8 cellular contexts compared by ENCODE assay signal in genomic region chr4:88457307-88458090, GRCh38. TPM values are rescaled to one million over a fixed set of nuclear protein-coding genes. Genes with fewer than 3 reads are reported as not detected.
DNase-seq lines count a peak whose midpoint lies in the region; ATAC-seq and TF ChIP-seq lines count a peak whose summit lies in the region.

No MANE protein-coding gene starts in this region.

- H3K9me3 Mint-ChIP-seq in Calu3 (ENCODE audit: low read depth, unreplicated experiment), result no peaks in the 10 kb centered on the region
- peaks cover 2% of the 10 kb centered on the region for H3K9me3 Mint-ChIP-seq in neural crest cell
- no peaks in the 10 kb centered on the region for H3K9me3 Mint-ChIP-seq in type B pancreatic cell

- H3K27me3 Mint-ChIP-seq in Calu3 (ENCODE audit: unreplicated experiment), result no peaks in the 10 kb centered on the region
- peaks cover 52% of the 10 kb centered on the region for H3K27me3 Mint-ChIP-seq in neural crest cell (ENCODE audit: low read depth)
- H3K27me3 Mint-ChIP-seq in type B pancreatic cell, result peaks cover 51% of the 10 kb centered on the region

- ATAC-seq in GM21360 (IDR thresholded peaks at IDR 0.05; ENCODE audit: unreplicated experiment) (peak; percentile 43), HG03558 (IDR thresholded peaks at IDR 0.05; ENCODE audit: extremely low read depth, unreplicated experiment) (peak; percentile 31)

- H3K4me1 Mint-ChIP-seq in Calu3 (ENCODE audit: low read depth, unreplicated experiment) (no peaks in the 10 kb centered on the region), neural crest cell (peaks cover 12% of the 10 kb centered on the region), type B pancreatic cell (ENCODE audit: unreplicated experiment) (peaks cover 4% of the 10 kb centered on the region)

- peak overlapping the region; percentile 78 for H3K4me3 Mint-ChIP-seq in Calu3 (ENCODE audit: low read depth, unreplicated experiment)
- H3K4me3 Mint-ChIP-seq in neural crest cell, result peak overlapping the region; percentile 87
- peak overlapping the region; percentile 97 for H3K4me3 Mint-ChIP-seq in type B pancreatic cell

- peak overlapping the region; percentile 85 for H3K27ac Mint-ChIP-seq in Calu3 (ENCODE audit: unreplicated experiment)
- no peak overlapping the region for H3K27ac Mint-ChIP-seq in neural crest cell (ENCODE audit: unreplicated experiment)
- H3K27ac Mint-ChIP-seq in type B pancreatic cell, result no peak overlapping the region

- H3K36me3 Mint-ChIP-seq in Calu3 (ENCODE audit: insufficient read depth, unreplicated experiment) (peaks cover 20% of the 10 kb centered on the region), neural crest cell (ENCODE audit: low read depth) (peaks cover 3% of the 10 kb centered on the region), type B pancreatic cell (no peaks in the 10 kb centered on the region)

- intact Hi-C loops in Calu3 (cut with micrococcal nuclease; ENCODE audit: unreplicated experiment), result loop anchor here (2.0 kb wide), 1 partner anchor 75 kb away; no protein-coding TSS in a partner anchor

- DNase-seq in Calu3, result peak; percentile 36
- peak; percentile 17 to 21 (median 18) for DNase-seq in activated CD8-positive, alpha-beta memory T cell treated with anti-CD3 and anti-CD28 coated beads for 48 hours (ENCODE audit: low read depth in 2 of 3, low spot score in 2 of 3)
- peak; percentile 9 for DNase-seq in fibroblast of villous mesenchyme (ENCODE audit: low read depth)
- DNase-seq in neural crest cell (ENCODE audit: low read depth, low spot score), result no peak
- DNase-seq in type B pancreatic cell (ENCODE audit: extremely low spot score, unreplicated experiment), result no peak
- no peak for DNase-seq in NCI-H774 (lab: John Stamatoyannopoulos, UW)

- no TSS peak for BruUV-seq in Calu3 (replicated peaks; lab: Mats Ljungman, UMichigan)

- CTCF ChIA-PET in Calu3 (lab: Charles Lee), result interaction anchor here (0.9 to 2.0 kb wide), 5 partner anchors 79 to 424 kb away, joined by 3 to 15 read pairs (median 3); partner anchors contain the start of genes HERC6 and PPM1K

- TF ChIP-seq CTCF in Calu3 (IDR thresholded peaks at IDR 0.05; ENCODE audit: unreplicated experiment) (no peak), fibroblast of villous mesenchyme (IDR thresholded peaks at IDR 0.05; ENCODE audit: insufficient read depth, low read depth, low read length) (no peak), neural crest cell (conservative IDR thresholded peaks at IDR 0.05) (no peak), type B pancreatic cell (conservative IDR thresholded peaks at IDR 0.05) (no peak)

- peak overlapping the region; percentile 56 for H3K4me3 ChIP-seq in fibroblast of villous mesenchyme (ENCODE audit: low read depth, low read length)

RNA-seq across cellular contexts. Expression of gene HERC5, which starts 0.6 kb away (rescaled TPM):
- total RNA-seq in Calu3 (2022), result 20.1 and 44.2 TPM in 2 replicates
- total RNA-seq in fibroblast of villous mesenchyme, result 0.64 and 0.86 TPM in 2 replicates
- 1.7 and 1.8 TPM in 2 replicates for total RNA-seq in neural crest cell
- 1.4 and 1.6 TPM in 2 replicates for total RNA-seq in type B pancreatic cell (ENCODE audit: low replicate concordance)

Comparison
In these comparisons a context has a peak if more than half of its experiments do, and no peak if none do; other contexts are left out.
1. DNase-seq: peak in Calu3 (single experiment), activated CD8-positive, alpha-beta memory T cell treated with anti-CD3 and anti-CD28 coated beads for 48 hours (3 of 3) and fibroblast of villous mesenchyme (single experiment); none in neural crest cell (single experiment), type B pancreatic cell (single experiment) and NCI-H774 (single experiment).
2. Peak in every context shown above with its lines, with median percentiles within 50 percentile points of each other: H3K4me3 Mint-ChIP-seq.